ENCODE assay signal across 14 cellular contexts in genomic region chr15:90583471-90584252, GRCh38. TPM values are rescaled to one million over a fixed set of nuclear protein-coding genes. Genes with fewer than 3 reads are reported as not detected.
A peak's percentile ranks its signal among the peaks of the same experiment; 100 is the strongest.
DNase-seq lines count a peak whose midpoint lies in the region; ATAC-seq and TF ChIP-seq lines count a peak whose summit lies in the region.
"Had no signal": no experiment of that assay in that cellular context is flagged by ENCODE, and none has a peak within 500 bp of the region (broad histone marks: within the 10 kb centered on the region; RNA-seq: fewer than 3 reads in every experiment).

No MANE protein-coding gene starts in this region.

- intact Hi-C loops in tibial artery (cut with DNase I; ENCODE audit: low total_unique reads), result no loop called here

- DNase-seq in activated naive CD4-positive, alpha-beta T cell treated with anti-CD3 and anti-CD28 coated beads, Interleukin-2, amount 50 U/mL, for 72 hours (ENCODE audit: low spot score in 2 of 2), result no peak
- no peak for DNase-seq in activated naive CD4-positive, alpha-beta T cell treated with anti-CD3 and anti-CD28 coated beads, Interleukin-2, amount 10 ng/mL, durations not matched to agents 7 days and 5 days
- peak in 47 of 61 donors; percentile 8 to 80 (median 54) for DNase-seq in caudate nucleus (lab: John Stamatoyannopoulos, UW)
- no peak for DNase-seq in tibial artery
- no peak for DNase-seq in A172 (ENCODE audit: low spot score)
- DNase-seq: activated CD4-positive, CD25-positive, alpha-beta regulatory T cell; amniotic stem cell; NCI-H2029; stimulated activated CD8-positive, alpha-beta memory T cell treated with anti-CD3 and anti-CD28 coated beads, Interleukin-4, amount 100 ng/mL, for 48 hours had no signal

- ATAC-seq in activated naive CD4-positive, alpha-beta T cell treated with anti-CD3 and anti-CD28 coated beads, Interleukin-2, amount 50 U/mL, for 72 hours, result no peak
- ATAC-seq in HG02678 (IDR thresholded peaks at IDR 0.05; ENCODE audit: unreplicated experiment) (no peak), HG02588 (IDR thresholded peaks at IDR 0.05; ENCODE audit: unreplicated experiment) (no peak)
- ATAC-seq: Panc1 had no signal

- H3K4me1 Mint-ChIP-seq in activated naive CD4-positive, alpha-beta T cell treated with anti-CD3 and anti-CD28 coated beads, Interleukin-2, amount 10 ng/mL, durations not matched to agents 7 days and 5 days, result peaks cover 73% of the 10 kb centered on the region

- H3K4me1 ChIP-seq in tibial artery, result peaks cover 0 to 83% (median 35%) of the 10 kb centered on the region in 4 donors

- H3K4me3 ChIP-seq in tibial artery, result no peak overlapping the region
- H3K4me3 ChIP-seq: lung had no signal

- CTCF ChIA-PET in activated naive CD4-positive, alpha-beta T cell treated with anti-CD3 and anti-CD28 coated beads, Interleukin-2, amount 10 ng/mL, durations not matched to agents 7 days and 5 days (lab: Charles Lee), result interaction anchor here (0.6 to 1.1 kb wide), 2 partner anchors 64 to 102 kb away, joined by 3 read pairs; no protein-coding TSS in a partner anchor

- H3K27me3 ChIP-seq in layer of hippocampus (ENCODE audit: control insufficient read depth, insufficient read depth, low read length) (no peaks in the 10 kb centered on the region), tibial artery (no peaks in the 10 kb centered on the region)

- H3K9me3 ChIP-seq in tibial artery, result no peaks in the 10 kb centered on the region

- no peaks in the 10 kb centered on the region for H3K27me3 Mint-ChIP-seq in activated naive CD4-positive, alpha-beta T cell treated with anti-CD3 and anti-CD28 coated beads, Interleukin-2, amount 10 ng/mL, durations not matched to agents 7 days and 5 days

- H3K36me3 ChIP-seq in tibial artery, result no peaks in the 10 kb centered on the region

- no peak overlapping the region for H3K4me3 Mint-ChIP-seq in activated naive CD4-positive, alpha-beta T cell treated with anti-CD3 and anti-CD28 coated beads, Interleukin-2, amount 10 ng/mL, durations not matched to agents 7 days and 5 days

- no peak for TF ChIP-seq CTCF in tibial artery (IDR thresholded peaks at IDR 0.05)

- peaks cover 11 to 24% of the 10 kb centered on the region in 2 donors for H3K36me3 Mint-ChIP-seq in activated naive CD4-positive, alpha-beta T cell treated with anti-CD3 and anti-CD28 coated beads, Interleukin-2, amount 50 U/mL, for 72 hours
- H3K36me3 Mint-ChIP-seq in activated naive CD4-positive, alpha-beta T cell treated with anti-CD3 and anti-CD28 coated beads, Interleukin-2, amount 10 ng/mL, durations not matched to agents 7 days and 5 days, result peaks cover 59% of the 10 kb centered on the region

- peaks cover 0 to 4% of the 10 kb centered on the region in 2 donors for H3K9me3 Mint-ChIP-seq in activated naive CD4-positive, alpha-beta T cell treated with anti-CD3 and anti-CD28 coated beads, Interleukin-2, amount 50 U/mL, for 72 hours
- H3K9me3 Mint-ChIP-seq in activated naive CD4-positive, alpha-beta T cell treated with anti-CD3 and anti-CD28 coated beads, Interleukin-2, amount 10 ng/mL, durations not matched to agents 7 days and 5 days, result no peaks in the 10 kb centered on the region

- peak overlapping the region; percentile 65 to 69 for H3K27ac Mint-ChIP-seq in activated naive CD4-positive, alpha-beta T cell treated with anti-CD3 and anti-CD28 coated beads, Interleukin-2, amount 50 U/mL, for 72 hours
- no peak overlapping the region for H3K27ac Mint-ChIP-seq in activated naive CD4-positive, alpha-beta T cell treated with anti-CD3 and anti-CD28 coated beads, Interleukin-2, amount 10 ng/mL, durations not matched to agents 7 days and 5 days

- H3K27ac ChIP-seq in caudate nucleus (ENCODE audit: low read depth, low read length) (peak overlapping the region; percentile 89), layer of hippocampus (ENCODE audit: low read depth, low read length) (peak overlapping the region; percentile 88), tibial artery (peak overlapping the region; percentile 61 to 73)

RNA-seq across cellular contexts. Expression of gene CRTC3, which starts 53.9 kb away (rescaled TPM):
- total RNA-seq in activated naive CD4-positive, alpha-beta T cell treated with anti-CD3 and anti-CD28 coated beads, Interleukin-2, amount 50 U/mL, for 72 hours, result 10 to 100 TPM; 41.8 to 58.1 TPM
- total RNA-seq in A172 (2014; rRNA removed; shearing (Covaris generic)), result 10.3 and 14.0 TPM in 2 replicates

Comparison
In these comparisons a context has a peak if more than half of its experiments do, and no peak if none do; other contexts are left out.
1. DNase-seq: peak in caudate nucleus (47 of 61); none in activated naive CD4-positive, alpha-beta T cell treated with anti-CD3 and anti-CD28 coated beads, Interleukin-2, amount 50 U/mL, for 72 hours (0 of 2), activated naive CD4-positive, alpha-beta T cell treated with anti-CD3 and anti-CD28 coated beads, Interleukin-2, amount 10 ng/mL, durations not matched to agents 7 days and 5 days (single experiment), tibial artery (0 of 2) and A172 (single experiment).
2. Peak in every context shown above with its lines, with median percentiles within 50 percentile points of each other: H3K27ac ChIP-seq.